ENCODE assay signal across 9 cellular contexts in the genomic region with DNA sequence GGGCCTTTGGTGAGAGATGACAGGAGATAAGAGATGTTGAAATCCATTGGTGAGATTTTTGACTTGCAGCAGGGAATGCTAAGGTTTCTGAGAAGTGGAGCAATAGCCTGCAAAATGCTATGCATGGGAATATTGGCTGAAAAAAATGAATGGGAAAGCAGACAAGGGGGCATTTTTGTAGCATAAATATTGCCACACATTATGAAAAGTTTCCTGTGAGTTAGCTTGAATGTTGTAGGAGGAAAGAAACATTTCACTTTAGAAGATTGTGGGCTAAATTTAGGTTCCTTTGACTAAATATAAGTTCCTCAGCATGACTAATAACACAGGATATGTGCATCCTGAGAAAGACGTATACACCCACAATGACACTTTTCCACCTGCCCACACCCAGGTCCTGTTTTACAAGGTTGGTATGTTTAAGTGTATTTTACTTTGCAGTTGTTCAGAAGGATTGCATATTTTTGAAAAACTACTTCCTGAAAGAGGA. TPM values are rescaled to one million over a fixed set of nuclear protein-coding genes. Genes with fewer than 3 reads are reported as not detected.
DNase-seq lines count a peak whose midpoint lies in the region; ATAC-seq and TF ChIP-seq lines count a peak whose summit lies in the region.
"Had no signal": no experiment of that assay in that cellular context is flagged by ENCODE, and none has a peak within 500 bp of the region (broad histone marks: within the 10 kb centered on the region; RNA-seq: fewer than 3 reads in every experiment).

No MANE protein-coding gene starts in this region.

- H3K9me3 ChIP-seq in testis (no peaks in the 10 kb centered on the region), tibial nerve (no peaks in the 10 kb centered on the region)

- H3K36me3 ChIP-seq in testis (ENCODE audit: low read depth, missing control alignments) (no peaks in the 10 kb centered on the region), tibial nerve (no peaks in the 10 kb centered on the region)

- peak; percentile 57 for ATAC-seq in HG03103 (IDR thresholded peaks at IDR 0.05; ENCODE audit: low read depth, unreplicated experiment)
- ATAC-seq in activated naive CD4-positive, alpha-beta T cell treated with anti-CD3 and anti-CD28 coated beads, Interleukin-2, amount 50 U/mL, for 72 hours: peak; percentile 83 to 90
- peak; percentile 91 for ATAC-seq in stimulated activated naive CD8-positive, alpha-beta T cell treated with anti-CD3 and anti-CD28 coated beads, Interleukin-15, amount 100 ng/mL, for 72 hours

- H3K4me1 ChIP-seq in testis: no peaks in the 10 kb centered on the region
- no peaks in the 10 kb centered on the region for H3K4me1 ChIP-seq in tibial nerve

- H3K9me3 Mint-ChIP-seq in activated naive CD4-positive, alpha-beta T cell treated with anti-CD3 and anti-CD28 coated beads, Interleukin-2, amount 50 U/mL, for 72 hours: peaks cover 0 to 7% of the 10 kb centered on the region in 2 donors
- H3K9me3 Mint-ChIP-seq in stimulated activated naive CD8-positive, alpha-beta T cell treated with anti-CD3 and anti-CD28 coated beads, Interleukin-15, amount 100 ng/mL, for 72 hours: no peaks in the 10 kb centered on the region

- peak overlapping the region; percentile 71 to 74 for H3K4me3 Mint-ChIP-seq in stimulated activated naive CD8-positive, alpha-beta T cell treated with anti-CD3 and anti-CD28 coated beads, Interleukin-15, amount 100 ng/mL, for 72 hours

- H3K27me3 ChIP-seq in testis (no peaks in the 10 kb centered on the region), tibial nerve (no peaks in the 10 kb centered on the region)

- peak overlapping the region; percentile 1 to 79 for H3K27ac Mint-ChIP-seq in activated naive CD4-positive, alpha-beta T cell treated with anti-CD3 and anti-CD28 coated beads, Interleukin-2, amount 50 U/mL, for 72 hours
- H3K27ac Mint-ChIP-seq in stimulated activated naive CD8-positive, alpha-beta T cell treated with anti-CD3 and anti-CD28 coated beads, Interleukin-15, amount 100 ng/mL, for 72 hours: peak overlapping the region in 1 of 2 donors; percentile 90

- 46 to 56% methylated on average over 1 of the region's 1 CpG for WGBS in testis, 2 donors
- WGBS in tibial nerve, 2 donors: 60 to 63% methylated on average over 1 of the region's 1 CpG

- intact Hi-C loops in testis (cut with DNase I; ENCODE audit: low total_unique reads): no loop called here

- H3K27ac ChIP-seq in testis (no peak overlapping the region), tibial nerve (no peak overlapping the region)

- TF ChIP-seq POLR2A in testis (IDR thresholded peaks at IDR 0.05) (no peak), tibial nerve (IDR thresholded peaks at IDR 0.05) (no peak)

- H3K27me3 Mint-ChIP-seq in stimulated activated naive CD8-positive, alpha-beta T cell treated with anti-CD3 and anti-CD28 coated beads, Interleukin-15, amount 100 ng/mL, for 72 hours: no peaks in the 10 kb centered on the region

- TF ChIP-seq EP300 in tibial nerve (IDR thresholded peaks at IDR 0.05): no peak

- H3K36me3 Mint-ChIP-seq in activated naive CD4-positive, alpha-beta T cell treated with anti-CD3 and anti-CD28 coated beads, Interleukin-2, amount 50 U/mL, for 72 hours: peaks cover 4 to 12% of the 10 kb centered on the region in 2 donors

- H3K4me1 Mint-ChIP-seq in stimulated activated naive CD8-positive, alpha-beta T cell treated with anti-CD3 and anti-CD28 coated beads, Interleukin-15, amount 100 ng/mL, for 72 hours: peaks cover 74% of the 10 kb centered on the region

- H3K4me3 ChIP-seq in testis (no peak overlapping the region), tibial nerve (no peak overlapping the region)

- peak; percentile 48 for DNase-seq in stimulated activated CD4-positive, alpha-beta T cell treated with anti-CD3 and anti-CD28 coated beads, Interleukin-15, amount 100 ng/mL, for 24 hours
- no peak for DNase-seq in stimulated activated CD4-positive, alpha-beta T cell treated with anti-CD3 and anti-CD28 coated beads, Interleukin-4, amount 100 ng/mL, for 1 hour
- DNase-seq in activated naive CD4-positive, alpha-beta T cell treated with anti-CD3 and anti-CD28 coated beads, Interleukin-2, amount 50 U/mL, for 72 hours (ENCODE audit: low spot score in 2 of 2): no peak
- peak in 1 of 2 donors; percentile 21 for DNase-seq in stimulated activated naive CD8-positive, alpha-beta T cell treated with anti-CD3 and anti-CD28 coated beads, Interleukin-15, amount 100 ng/mL, for 72 hours
- DNase-seq in testis (no peak), tibial nerve (ENCODE audit: low spot score in 2 of 2) (no peak), NCI-H1105 treated with DMSO at 0.1 percent for 48 hours (lab: John Stamatoyannopoulos, UW) (no peak)
- DNase-seq: NCI-H146 had no signal

- TF ChIP-seq CTCF in testis (IDR thresholded peaks at IDR 0.05): no peak
- no peak for TF ChIP-seq CTCF in tibial nerve (IDR thresholded peaks at IDR 0.05)

RNA-seq across cellular contexts. Expression of gene PHEX, which starts 28.4 kb away (rescaled TPM):
- total RNA-seq in activated naive CD4-positive, alpha-beta T cell treated with anti-CD3 and anti-CD28 coated beads, Interleukin-2, amount 50 U/mL, for 72 hours: 1 to 10 TPM in 1 of 2 donors, under 1 TPM in 1; 0.93 to 1.5 TPM
- total RNA-seq in testis (under 1 TPM; 0.31 to 0.37 TPM), tibial nerve (under 1 TPM in 2 of 4 donors, not detected in 2; under 0.01 TPM)
- polyA plus RNA-seq in testis (ENCODE audit: insufficient read depth, low read depth, low replicate concordance): 0.24 TPM
